ENCODE assay signal across 8 cellular contexts in the genomic region with DNA sequence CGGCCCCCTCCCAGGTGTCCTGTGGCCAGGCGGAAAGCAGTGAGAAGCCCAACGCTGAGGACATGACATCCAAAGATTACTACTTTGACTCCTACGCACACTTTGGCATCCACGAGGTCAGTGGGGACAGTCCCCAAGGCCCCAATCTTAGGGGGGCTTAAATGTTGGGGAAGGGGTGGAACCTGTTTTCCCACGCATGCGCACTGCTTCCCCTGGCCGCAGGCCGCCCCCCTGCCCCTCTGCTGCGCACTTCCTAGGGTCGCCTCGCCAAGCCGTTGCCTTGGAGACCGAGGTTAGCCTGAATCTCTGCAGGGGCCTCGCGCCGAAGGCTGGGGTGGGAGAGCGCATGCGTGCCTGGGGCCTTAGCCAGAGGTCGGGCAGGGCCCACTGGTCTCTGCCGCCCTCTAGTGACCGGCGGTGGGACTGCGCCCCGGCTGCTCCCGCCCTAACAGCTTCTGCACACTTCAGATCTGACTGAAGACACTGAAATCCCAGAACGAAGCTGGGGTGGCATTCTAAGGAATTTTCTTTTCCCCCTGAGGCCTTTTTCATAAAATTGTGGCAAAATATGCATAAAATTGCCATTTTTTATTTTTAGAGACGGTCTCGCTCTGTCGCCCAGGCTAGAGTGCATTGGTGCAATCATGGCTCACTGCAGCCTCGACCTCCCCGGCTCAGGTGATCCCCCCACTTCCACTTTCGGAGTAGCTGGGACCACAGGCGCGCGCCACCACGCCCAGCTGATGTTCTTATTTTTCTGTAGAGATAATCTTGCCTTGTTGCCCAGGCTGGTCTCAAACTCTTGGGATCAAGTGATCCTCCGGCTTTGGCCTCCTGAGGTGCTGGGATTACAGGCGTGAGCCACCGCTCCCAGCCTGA. TPM values are rescaled to one million over a fixed set of nuclear protein-coding genes. Genes with fewer than 3 reads are reported as not detected.
A peak's percentile ranks its signal among the peaks of the same experiment; 100 is the strongest.
DNase-seq lines count a peak whose midpoint lies in the region; ATAC-seq and TF ChIP-seq lines count a peak whose summit lies in the region.

No MANE protein-coding gene starts in this region.

- H3K27ac Mint-ChIP-seq in activated CD4-positive, alpha-beta T cell treated with anti-CD3 and anti-CD28 coated beads, Interleukin-2, amount 10 ng/mL, durations not matched to agents 7 days and 5 days, result peak overlapping the region; percentile 57

- POLR2A ChIA-PET in activated CD4-positive, alpha-beta T cell treated with anti-CD3 and anti-CD28 coated beads, Interleukin-2, amount 10 ng/mL, durations not matched to agents 7 days and 5 days (lab: Charles Lee), result no interaction called here

- H3K4me3 ChIP-seq in HAP-1 (no peak overlapping the region), left lung (peak overlapping the region in 1 of 2 donors; percentile 20)

- H3K4me1 ChIP-seq in HAP-1 (peaks cover 23% of the 10 kb centered on the region), left lung (peaks cover 20 to 43% of the 10 kb centered on the region in 2 donors)

- peak overlapping the region; percentile 61 for H3K27ac ChIP-seq in cingulate gyrus (ENCODE audit: low read depth, low read length)
- H3K27ac ChIP-seq in left lung, result peak overlapping the region; percentile 48 to 65

- no peaks in the 10 kb centered on the region for H3K27me3 Mint-ChIP-seq in activated CD4-positive, alpha-beta T cell treated with anti-CD3 and anti-CD28 coated beads, Interleukin-2, amount 10 ng/mL, durations not matched to agents 7 days and 5 days

- H3K36me3 Mint-ChIP-seq in activated CD4-positive, alpha-beta T cell treated with anti-CD3 and anti-CD28 coated beads, Interleukin-2, amount 10 ng/mL, durations not matched to agents 7 days and 5 days (ENCODE audit: low read depth), result peaks cover 26% of the 10 kb centered on the region

- CTCF ChIA-PET in activated CD4-positive, alpha-beta T cell treated with anti-CD3 and anti-CD28 coated beads, Interleukin-2, amount 10 ng/mL, durations not matched to agents 7 days and 5 days (lab: Charles Lee), result interaction anchor here (0.6 to 1.7 kb wide), 16 partner anchors 11 to 386 kb away, joined by 3 to 8 read pairs (median 3); a partner anchor contains a TSS

- intact Hi-C loops in left lung (cut with DNase I), result no loop called here

- peak; percentile 36 for ATAC-seq in left lung
- ATAC-seq in HG03175 (IDR thresholded peaks at IDR 0.05; ENCODE audit: unreplicated experiment), result no peak

- H3K9me3 ChIP-seq in HAP-1 (no peaks in the 10 kb centered on the region), left lung (no peaks in the 10 kb centered on the region)

- H3K27me3 ChIP-seq in HAP-1 (ENCODE audit: low read depth) (no peaks in the 10 kb centered on the region), left lung (no peaks in the 10 kb centered on the region)

- no peak overlapping the region for H3K4me3 Mint-ChIP-seq in activated CD4-positive, alpha-beta T cell treated with anti-CD3 and anti-CD28 coated beads, Interleukin-2, amount 10 ng/mL, durations not matched to agents 7 days and 5 days

- in situ Hi-C loops in HAP-1 (cut with MboI; ENCODE audit: low sequenced_read_pairs), result loop anchor here (5.0 kb wide), 1 partner anchor 183 kb away; a partner anchor contains a TSS

- TF ChIP-seq CTCF in AG09319 (IDR thresholded peaks at IDR 0.05; ENCODE audit: low read depth, low read length), result peak; percentile 100
- TF ChIP-seq CTCF in left lung (IDR thresholded peaks at IDR 0.05), result peak; percentile 99 to 100

- no peaks in the 10 kb centered on the region for H3K9me3 Mint-ChIP-seq in activated CD4-positive, alpha-beta T cell treated with anti-CD3 and anti-CD28 coated beads, Interleukin-2, amount 10 ng/mL, durations not matched to agents 7 days and 5 days

- DNase-seq in AG09319 (ENCODE audit: extremely low read depth, low read depth) (peak; percentile 53), HAP-1 (ENCODE audit: low spot score in 2 of 2) (peak; percentile 82 to 97), NCI-H524 (lab: John Stamatoyannopoulos, UW) (peak; percentile 90 to 97), left lung (peak; percentile 89 to 98)
- peak; percentile 92 for DNase-seq in activated CD4-positive, alpha-beta T cell treated with anti-CD3 and anti-CD28 coated beads, Interleukin-2, amount 10 ng/mL, durations not matched to agents 7 days and 5 days
- peak; percentile 97 to 99 for DNase-seq in stimulated activated CD4-positive, alpha-beta T cell treated with anti-CD3 and anti-CD28 coated beads, Interleukin-2, amount 100 ng/mL, for 48 hours

- H3K36me3 ChIP-seq in HAP-1 (replicated peaks) (peaks cover 45% of the 10 kb centered on the region), left lung (peaks cover 0 to 54% of the 10 kb centered on the region in 2 donors)

- H3K4me1 Mint-ChIP-seq in activated CD4-positive, alpha-beta T cell treated with anti-CD3 and anti-CD28 coated beads, Interleukin-2, amount 10 ng/mL, durations not matched to agents 7 days and 5 days, result peaks cover 28% of the 10 kb centered on the region

RNA-seq across cellular contexts. Expression of a gene that starts 3.6 kb away (rescaled TPM):
- 100 to 1,000 TPM; 125 to 130 TPM for total RNA-seq in activated CD4-positive, alpha-beta T cell treated with anti-CD3 and anti-CD28 coated beads, Interleukin-2, amount 10 ng/mL, durations not matched to agents 7 days and 5 days
- 100 to 1,000 TPM in 1 of 2 donors, 10 to 100 TPM in 1; 79.3 to 137 TPM for total RNA-seq in left lung

RNA-seq across cellular contexts. Expression of a gene that starts 8.7 kb away (rescaled TPM):
- 1 to 10 TPM; 3.7 to 4.9 TPM for total RNA-seq in activated CD4-positive, alpha-beta T cell treated with anti-CD3 and anti-CD28 coated beads, Interleukin-2, amount 10 ng/mL, durations not matched to agents 7 days and 5 days
- 1 to 10 TPM in 1 of 2 donors, under 1 TPM in 1; 0.93 to 2.0 TPM for total RNA-seq in left lung

RNA-seq across cellular contexts. Expression of a gene that starts 10.2 kb away (rescaled TPM):
- total RNA-seq in activated CD4-positive, alpha-beta T cell treated with anti-CD3 and anti-CD28 coated beads, Interleukin-2, amount 10 ng/mL, durations not matched to agents 7 days and 5 days, result 1 to 10 TPM in 1 of 2 experiments, under 1 TPM in 1; 0.79 to 1.3 TPM
- 10 to 100 TPM in 1 of 2 donors, 1 to 10 TPM in 1; 6.2 to 11.3 TPM for total RNA-seq in left lung

RNA-seq across cellular contexts. Expression of a gene that starts 15.0 kb away (rescaled TPM):
- 10 to 100 TPM; 73.9 to 80.7 TPM for total RNA-seq in activated CD4-positive, alpha-beta T cell treated with anti-CD3 and anti-CD28 coated beads, Interleukin-2, amount 10 ng/mL, durations not matched to agents 7 days and 5 days
- total RNA-seq in left lung, result 10 to 100 TPM; 20.6 to 22.2 TPM

RNA-seq across cellular contexts. Expression of a gene that starts 15.1 kb away (rescaled TPM):
- total RNA-seq in activated CD4-positive, alpha-beta T cell treated with anti-CD3 and anti-CD28 coated beads, Interleukin-2, amount 10 ng/mL, durations not matched to agents 7 days and 5 days, result 100 to 1,000 TPM; 157 to 168 TPM
- total RNA-seq in left lung, result 10 to 100 TPM; 81.2 to 93.6 TPM
